In genomic region chr12:116582610-116583009, GRCh38 we compare ENCODE assay signal across 23 cellular contexts. TPM values are rescaled to one million over a fixed set of nuclear protein-coding genes. Genes with fewer than 3 reads are reported as not detected.
DNase-seq lines count a peak whose midpoint lies in the region; TF ChIP-seq lines count a peak whose summit lies in the region.
"Had no signal": no experiment of that assay in that cellular context is flagged by ENCODE, and none has a peak within 500 bp of the region (broad histone marks: within the 10 kb centered on the region; RNA-seq: fewer than 3 reads in every experiment).

No MANE protein-coding gene starts in this region.

- no peaks in the 10 kb centered on the region for H3K36me3 Mint-ChIP-seq in nephron progenitor cell (ENCODE audit: low read depth)
- no peaks in the 10 kb centered on the region for H3K36me3 Mint-ChIP-seq in activated naive CD8-positive, alpha-beta T cell treated with anti-CD3 and anti-CD28 coated beads for 36 hours
- no peaks in the 10 kb centered on the region for H3K36me3 Mint-ChIP-seq in Calu3 (ENCODE audit: insufficient read depth, unreplicated experiment)
- H3K36me3 Mint-ChIP-seq: activated CD4-positive, alpha-beta memory T cell treated with anti-CD3 and anti-CD28 coated beads for 36 hours had no signal

- H3K27me3 ChIP-seq in A673 (replicated peaks; ENCODE audit: insufficient read depth, low read depth, low read length, poor library complexity) (no peaks in the 10 kb centered on the region), cardiac muscle cell (no peaks in the 10 kb centered on the region)
- H3K27me3 ChIP-seq: spleen, transverse colon had no signal

- H3K9me3 ChIP-seq in A673 (ENCODE audit: low read depth, low read length, poor library complexity, severe bottlenecking) (no peaks in the 10 kb centered on the region), cardiac muscle cell (ENCODE audit: low read depth) (no peaks in the 10 kb centered on the region)
- H3K9me3 ChIP-seq: prostate gland, transverse colon had no signal

- H3K27ac ChIP-seq in A673 (ENCODE audit: low read depth, low read length, poor library complexity, severe bottlenecking), result no peak overlapping the region
- peak overlapping the region; percentile 41 for H3K27ac ChIP-seq in cardiac muscle cell
- H3K27ac ChIP-seq: A549, prostate gland, transverse colon had no signal

- BruUV-seq in A673 (replicated peaks; lab: Mats Ljungman, UMichigan) (no TSS peak), Calu3 (replicated peaks; lab: Mats Ljungman, UMichigan) (no TSS peak)

- intact Hi-C loops in A673 (cut with micrococcal nuclease; ENCODE audit: unreplicated experiment), result no loop called here
- intact Hi-C loops in Calu3 (cut with micrococcal nuclease; ENCODE audit: unreplicated experiment), result no loop called here

- H3K27me3 Mint-ChIP-seq in nephron progenitor cell (ENCODE audit: low read depth, poor library complexity) (peaks cover 9% of the 10 kb centered on the region), Calu3 (ENCODE audit: unreplicated experiment) (peaks cover 25% of the 10 kb centered on the region)
- no peaks in the 10 kb centered on the region for H3K27me3 Mint-ChIP-seq in activated naive CD8-positive, alpha-beta T cell treated with anti-CD3 and anti-CD28 coated beads for 36 hours
- H3K27me3 Mint-ChIP-seq: activated CD4-positive, alpha-beta memory T cell treated with anti-CD3 and anti-CD28 coated beads for 36 hours; stimulated activated memory B cell treated with anti-CD40 and anti-IgM and Interleukin-4, amounts not matched to agents 10 μg/mL and 1 μg/mL and 100 μg/mL, for 72 hours had no signal

- H3K4me3 ChIP-seq in A673 (ENCODE audit: low read depth, low read length, poor library complexity, severe bottlenecking) (no peak overlapping the region), cardiac muscle cell (no peak overlapping the region)
- H3K4me3 ChIP-seq: A549, prostate gland, spleen, transverse colon had no signal

- TF ChIP-seq CTCF in A673 (conservative IDR thresholded peaks at IDR 0.05; ENCODE audit: low read depth, low read length), result no peak
- TF ChIP-seq CTCF in cardiac muscle cell (IDR thresholded peaks at IDR 0.05; ENCODE audit: low read depth, low read length), result no peak
- TF ChIP-seq CTCF in nephron progenitor cell (IDR thresholded peaks at IDR 0.05), result no peak
- TF ChIP-seq CTCF in Calu3 (IDR thresholded peaks at IDR 0.05; ENCODE audit: unreplicated experiment), result no peak

- CTCF ChIA-PET in A673 (lab: Charles Lee) (no interaction called here), Calu3 (lab: Charles Lee) (no interaction called here)

- H3K36me3 ChIP-seq in A673 (ENCODE audit: insufficient read depth, low read length, poor library complexity, severe bottlenecking) (no peaks in the 10 kb centered on the region), cardiac muscle cell (no peaks in the 10 kb centered on the region)
- H3K36me3 ChIP-seq: prostate gland, spleen, transverse colon had no signal

- H3K27ac Mint-ChIP-seq in nephron progenitor cell (peak overlapping the region; percentile 68), Calu3 (ENCODE audit: unreplicated experiment) (no peak overlapping the region)
- no peak overlapping the region for H3K27ac Mint-ChIP-seq in activated naive CD8-positive, alpha-beta T cell treated with anti-CD3 and anti-CD28 coated beads for 36 hours
- H3K27ac Mint-ChIP-seq: activated CD4-positive, alpha-beta memory T cell treated with anti-CD3 and anti-CD28 coated beads for 36 hours; activated naive CD8-positive, alpha-beta T cell treated with anti-CD3 and anti-CD28 coated beads, Interleukin-2, amount 10 ng/mL, durations not matched to agents 7 days and 5 days; stimulated activated memory B cell treated with anti-CD40 and anti-IgM and Interleukin-4, amounts not matched to agents 10 μg/mL and 1 μg/mL and 100 μg/mL, for 72 hours had no signal

- POLR2A ChIA-PET in A673 (lab: Charles Lee; ENCODE audit: low non-redundant PET), result no interaction called here

- H3K4me1 ChIP-seq in A673 (ENCODE audit: insufficient read depth, low read length, poor library complexity, severe bottlenecking), result peaks cover 17% of the 10 kb centered on the region
- peaks cover 4% of the 10 kb centered on the region for H3K4me1 ChIP-seq in cardiac muscle cell (ENCODE audit: low read depth)
- H3K4me1 ChIP-seq: A549, prostate gland, spleen, transverse colon had no signal

- peak; percentile 92 for DNase-seq in A673 (ENCODE audit: low spot score)
- peak; percentile 16 for DNase-seq in SK-N-DZ (ENCODE audit: low spot score)
- DNase-seq in cardiac muscle cell (ENCODE audit: low read depth in 1 of 2, low spot score in 1 of 2), result peak; percentile 51 to 96
- no peak for DNase-seq in nephron progenitor cell
- no peak for DNase-seq in NCI-H2081 (lab: John Stamatoyannopoulos, UW)
- DNase-seq in activated naive CD8-positive, alpha-beta T cell treated with anti-CD3 and anti-CD28 coated beads for 36 hours, result no peak
- DNase-seq in Calu3, result no peak
- DNase-seq in SIG-M5 treated with dmso at 0.1 percent for 504 hours (lab: John Stamatoyannopoulos, UW; ENCODE audit: unreplicated experiment), result no peak
- DNase-seq: activated CD4-positive, alpha-beta memory T cell treated with anti-CD3 and anti-CD28 coated beads for 36 hours; activated naive CD8-positive, alpha-beta T cell treated with anti-CD3 and anti-CD28 coated beads, Interleukin-2, amount 10 ng/mL, durations not matched to agents 7 days and 5 days; activated T-cell treated with anti-CD3 and anti-CD28 coated beads, Interleukin-2, amount 50 U/mL, for 4 hours; CD4-positive, alpha-beta memory T cell; central memory CD4-positive, alpha-beta T cell; effector memory CD4-positive, alpha-beta T cell; H7; KBM-7; NCI-H1048; NCI-H2171 treated with DMSO at 0.1 percent for 48 hours; spleen; transverse colon had no signal

- no peak overlapping the region for H3K4me3 Mint-ChIP-seq in nephron progenitor cell
- H3K4me3 Mint-ChIP-seq in activated naive CD8-positive, alpha-beta T cell treated with anti-CD3 and anti-CD28 coated beads for 36 hours, result no peak overlapping the region
- no peak overlapping the region for H3K4me3 Mint-ChIP-seq in Calu3 (ENCODE audit: low read depth, unreplicated experiment)
- H3K4me3 Mint-ChIP-seq: activated CD4-positive, alpha-beta memory T cell treated with anti-CD3 and anti-CD28 coated beads for 36 hours; activated naive CD8-positive, alpha-beta T cell treated with anti-CD3 and anti-CD28 coated beads, Interleukin-2, amount 10 ng/mL, durations not matched to agents 7 days and 5 days; activated T-cell treated with anti-CD3 and anti-CD28 coated beads, Interleukin-2, amount 50 U/mL, for 4 hours; CD4-positive, alpha-beta memory T cell; stimulated activated memory B cell treated with anti-CD40 and anti-IgM and Interleukin-4, amounts not matched to agents 10 μg/mL and 1 μg/mL and 100 μg/mL, for 72 hours had no signal

- H3K9me3 Mint-ChIP-seq in nephron progenitor cell (peaks cover 15% of the 10 kb centered on the region), Calu3 (ENCODE audit: low read depth, unreplicated experiment) (peaks cover 5% of the 10 kb centered on the region)
- H3K9me3 Mint-ChIP-seq in activated naive CD8-positive, alpha-beta T cell treated with anti-CD3 and anti-CD28 coated beads for 36 hours, result peaks cover 7% of the 10 kb centered on the region
- H3K9me3 Mint-ChIP-seq: activated T-cell treated with anti-CD3 and anti-CD28 coated beads, Interleukin-2, amount 50 U/mL, for 4 hours had no signal

- H3K4me1 Mint-ChIP-seq in nephron progenitor cell (peaks cover 12% of the 10 kb centered on the region), Calu3 (ENCODE audit: low read depth, unreplicated experiment) (no peaks in the 10 kb centered on the region)
- H3K4me1 Mint-ChIP-seq in activated naive CD8-positive, alpha-beta T cell treated with anti-CD3 and anti-CD28 coated beads for 36 hours, result no peaks in the 10 kb centered on the region
- H3K4me1 Mint-ChIP-seq: activated naive CD8-positive, alpha-beta T cell treated with anti-CD3 and anti-CD28 coated beads, Interleukin-2, amount 10 ng/mL, durations not matched to agents 7 days and 5 days; CD4-positive, alpha-beta memory T cell had no signal

RNA-seq across cellular contexts. Expression of gene MAP1LC3B2, which starts 23.4 kb away (rescaled TPM):
- total RNA-seq in A673 (2021), result 1.7 and 3.9 TPM in 2 replicates
- polyA plus RNA-seq in SK-N-DZ (2014; cell fraction: cytosol; rRNA removed), result not detected in 2 replicates
- polyA plus RNA-seq in SK-N-DZ (2014; cell fraction: nucleus; rRNA removed), result not detected in 2 replicates
- 2.3 and 2.4 TPM in 2 replicates for total RNA-seq in cardiac muscle cell
- 7.2 and 14.9 TPM in 2 replicates for polyA plus RNA-seq in cardiac muscle cell
- total RNA-seq in activated naive CD8-positive, alpha-beta T cell treated with anti-CD3 and anti-CD28 coated beads for 36 hours, result 1 to 10 TPM in 1 of 2 experiments, under 1 TPM in 1; 0.74 to 1.7 TPM
- 0.91 and 0.97 TPM in 2 replicates for total RNA-seq in Calu3 (2022)
- total RNA-seq: H7 had no signal

Comparison
In these comparisons a context has a peak if more than half of its experiments do, and no peak if none do; other contexts are left out.
1. DNase-seq: peak in A673 (single experiment), SK-N-DZ (single experiment) and cardiac muscle cell (2 of 2); none in nephron progenitor cell (single experiment), NCI-H2081 (0 of 2), activated naive CD8-positive, alpha-beta T cell treated with anti-CD3 and anti-CD28 coated beads for 36 hours (single experiment), Calu3 (single experiment) and SIG-M5 treated with dmso at 0.1 percent for 504 hours (single experiment).